ENCODE assay signal across 17 cellular contexts in the genomic region with DNA sequence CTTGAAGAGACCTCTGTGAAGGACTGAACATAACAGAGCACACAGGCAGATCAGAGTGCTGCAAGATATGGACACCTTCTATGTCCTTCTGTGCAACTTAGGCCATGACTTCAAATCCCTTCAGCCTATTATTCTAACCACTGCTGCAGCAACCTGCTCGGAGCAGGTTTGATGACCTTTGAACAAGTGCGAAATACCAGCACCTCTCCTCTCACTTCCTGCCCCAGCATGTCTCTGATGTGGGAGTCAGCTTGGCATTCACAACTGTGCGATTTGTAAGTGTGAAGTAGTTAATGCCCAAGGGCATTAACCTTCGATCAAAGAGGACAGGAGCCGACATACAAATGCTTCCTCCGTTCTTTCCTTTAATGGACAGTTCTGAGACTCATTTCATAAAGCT. TPM values are rescaled to one million over a fixed set of nuclear protein-coding genes. Genes with fewer than 3 reads are reported as not detected.
DNase-seq lines count a peak whose midpoint lies in the region; ATAC-seq and TF ChIP-seq lines count a peak whose summit lies in the region.
"Had no signal": no experiment of that assay in that cellular context is flagged by ENCODE, and none has a peak within 500 bp of the region (broad histone marks: within the 10 kb centered on the region; RNA-seq: fewer than 3 reads in every experiment).

No MANE protein-coding gene starts in this region.

- no peak for TF ChIP-seq CTCF in colonic mucosa (IDR thresholded peaks at IDR 0.05)

- H3K27me3 Mint-ChIP-seq in T-helper 17 cell: no peaks in the 10 kb centered on the region

- no peaks in the 10 kb centered on the region for H3K27me3 ChIP-seq in colonic mucosa
- H3K27me3 ChIP-seq: cardiac muscle cell had no signal

- no peak overlapping the region for H3K4me3 ChIP-seq in colonic mucosa
- H3K4me3 ChIP-seq: cardiac muscle cell, esophagus muscularis mucosa, GM12878, tibial artery had no signal

- no peak overlapping the region for H3K27ac ChIP-seq in colonic mucosa
- H3K27ac ChIP-seq: cardiac muscle cell, esophagus muscularis mucosa, tibial artery had no signal

- H3K4me1 Mint-ChIP-seq in T-helper 17 cell: peaks cover 23% of the 10 kb centered on the region
- H3K4me1 Mint-ChIP-seq: mesothelial cell of epicardium had no signal

- H3K9me3 ChIP-seq in T-helper 17 cell (ENCODE audit: control insufficient read depth, low read length, poor library complexity, severe bottlenecking) (no peaks in the 10 kb centered on the region), colonic mucosa (no peaks in the 10 kb centered on the region)
- H3K9me3 ChIP-seq: esophagus muscularis mucosa, tibial artery had no signal

- H3K36me3 Mint-ChIP-seq in T-helper 17 cell (ENCODE audit: low read depth): no peaks in the 10 kb centered on the region
- H3K36me3 Mint-ChIP-seq: mesothelial cell of epicardium had no signal

- no peaks in the 10 kb centered on the region for H3K4me1 ChIP-seq in colonic mucosa

- intact Hi-C loops in colonic mucosa (cut with DNase I): no loop called here

- H3K9ac ChIP-seq in colonic mucosa (ENCODE audit: low read depth in 2 of 2, low read length in 2 of 2): peak overlapping the region in 1 of 2 donors; percentile 36

- H3K27ac Mint-ChIP-seq in T-helper 17 cell: no peak overlapping the region
- H3K27ac Mint-ChIP-seq: mesothelial cell of epicardium had no signal

- DNase-seq in activated T-cell treated with anti-CD3 and anti-CD28 coated beads for 1 hour (ENCODE audit: low read depth): peak; percentile 5
- DNase-seq in activated T-cell treated with anti-CD3 and anti-CD28 coated beads for 4 hours: no peak
- no peak for DNase-seq in T-helper 17 cell
- peak; percentile 47 for DNase-seq in colonic mucosa
- DNase-seq in stimulated activated CD4-positive, alpha-beta T cell treated with anti-CD3 and anti-CD28 coated beads, Interleukin-4, amount 100 ng/mL, for 24 hours: peak; percentile 13
- DNase-seq in GOT3 (lab: John Stamatoyannopoulos, UW): no peak
- no peak for DNase-seq in kidney tubule cell (ENCODE audit: low spot score)
- DNase-seq: DMS153, right cardiac atrium, tibial artery had no signal

- ATAC-seq in T-helper 17 cell: no peak
- no peak for ATAC-seq in HG03342 (IDR thresholded peaks at IDR 0.05; ENCODE audit: unreplicated experiment)
- ATAC-seq: GM12878, right cardiac atrium had no signal

- H3K36me3 ChIP-seq in colonic mucosa: no peaks in the 10 kb centered on the region
- H3K36me3 ChIP-seq: cardiac muscle cell, esophagus muscularis mucosa, tibial artery had no signal

- peak overlapping the region; percentile 73 for H3K4me3 Mint-ChIP-seq in T-helper 17 cell
- H3K4me3 Mint-ChIP-seq: mesothelial cell of epicardium had no signal

RNA-seq across cellular contexts. Expression of gene EXOC1, which starts 1.6 kb away (rescaled TPM):
- total RNA-seq in T-helper 17 cell (10 to 100 TPM; 19.8 to 20.6 TPM), colonic mucosa (10 to 100 TPM; 28.9 to 31.8 TPM)

RNA-seq across cellular contexts. Expression of gene EXOC1L, which starts 32.3 kb away (rescaled TPM):
- total RNA-seq in T-helper 17 cell (not detected), colonic mucosa (not detected)
- total RNA-seq: cardiac muscle cell; esophagus muscularis mucosa; GM12878; M059J; mesothelial cell of epicardium; right cardiac atrium; T-helper 2 cell treated with Interferon-gamma antibody and Interleukin-4, amounts not matched to agents 100 ng/mL and 5 ng/mL, for 36 hours had no signal

Comparison
In these comparisons a context has a peak if more than half of its experiments do, and no peak if none do; other contexts are left out.
1. DNase-seq: peak in activated T-cell treated with anti-CD3 and anti-CD28 coated beads for 1 hour (single experiment), colonic mucosa (single experiment) and stimulated activated CD4-positive, alpha-beta T cell treated with anti-CD3 and anti-CD28 coated beads, Interleukin-4, amount 100 ng/mL, for 24 hours (single experiment); none in activated T-cell treated with anti-CD3 and anti-CD28 coated beads for 4 hours (single experiment), T-helper 17 cell (0 of 3), GOT3 (single experiment) and kidney tubule cell (single experiment).